8 cellular contexts compared by ENCODE assay signal in the genomic region with DNA sequence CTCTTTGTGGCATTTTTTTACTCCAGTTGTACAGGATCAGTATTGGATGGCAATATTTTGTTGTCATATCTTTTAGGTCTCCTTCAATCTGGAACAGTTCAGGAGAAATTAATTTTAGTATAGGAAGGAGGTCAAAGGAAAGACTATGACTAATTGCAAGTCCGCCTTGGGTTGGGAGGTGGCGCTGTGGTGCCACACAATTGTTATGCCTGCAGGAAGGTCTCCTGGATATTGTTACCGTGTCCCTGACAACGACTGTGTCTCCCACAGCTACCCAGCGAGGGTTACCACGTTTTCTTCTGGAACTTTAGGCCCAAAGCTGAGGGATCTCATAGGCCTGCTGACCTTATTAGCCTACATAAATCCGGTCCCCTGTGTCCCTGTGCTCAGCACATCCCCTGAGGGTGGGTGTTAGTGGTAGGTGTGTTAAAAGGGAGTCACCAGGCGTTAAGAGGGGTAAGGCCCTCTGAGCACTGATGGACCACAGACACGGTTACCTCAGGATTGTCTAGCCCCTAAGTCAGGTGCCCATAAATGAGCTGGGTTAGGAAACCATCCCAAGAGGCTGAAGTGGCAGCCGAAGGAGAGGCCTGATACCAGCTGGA. TPM values are rescaled to one million over a fixed set of nuclear protein-coding genes. Genes with fewer than 3 reads are reported as not detected.
DNase-seq lines count a peak whose midpoint lies in the region; ATAC-seq and TF ChIP-seq lines count a peak whose summit lies in the region.

No MANE protein-coding gene starts in this region.

- POLR2A ChIA-PET in OCI-LY7 (lab: Charles Lee), result interaction anchor here (0.5 kb wide), 1 partner anchor 46 kb away, joined by 3 read pairs; no protein-coding TSS in a partner anchor

- H4K20me1 ChIP-seq in OCI-LY7 (ENCODE audit: insufficient read depth, low read length), result no peaks in the 10 kb centered on the region

- peaks cover 3% of the 10 kb centered on the region in 2 donors for H3K9me3 Mint-ChIP-seq in activated T-cell treated with anti-CD3 and anti-CD28 coated beads, Interleukin-2, amount 50 U/mL, for 72 hours
- no peaks in the 10 kb centered on the region for H3K9me3 Mint-ChIP-seq in osteocyte (ENCODE audit: unreplicated experiment)

- peaks cover 8% of the 10 kb centered on the region for H3K27me3 Mint-ChIP-seq in activated T-cell treated with anti-CD3 and anti-CD28 coated beads, Interleukin-2, amount 50 U/mL, for 72 hours (ENCODE audit: low read depth)
- H3K27me3 Mint-ChIP-seq in osteocyte (ENCODE audit: unreplicated experiment), result no peaks in the 10 kb centered on the region

- CTCF ChIA-PET in OCI-LY7 (lab: Charles Lee; ENCODE audit: unreplicated experiment), result interaction anchor here (0.7 kb wide), 1 partner anchor 363 kb away, joined by 3 read pairs; no protein-coding TSS in a partner anchor

- H2AFZ ChIP-seq in OCI-LY7 (ENCODE audit: low read length), result no peak overlapping the region; the same call in 1 of the 2 replicates

- no peak overlapping the region for H3K4me3 Mint-ChIP-seq in activated T-cell treated with anti-CD3 and anti-CD28 coated beads, Interleukin-2, amount 50 U/mL, for 72 hours
- H3K4me3 Mint-ChIP-seq in osteocyte (ENCODE audit: unreplicated experiment), result no peak overlapping the region

- H3K4me1 Mint-ChIP-seq in activated T-cell treated with anti-CD3 and anti-CD28 coated beads, Interleukin-2, amount 50 U/mL, for 72 hours (ENCODE audit: low read depth), result peaks cover 7% of the 10 kb centered on the region
- peaks cover 17% of the 10 kb centered on the region for H3K4me1 Mint-ChIP-seq in osteocyte (ENCODE audit: unreplicated experiment)

- BruUV-seq in OCI-LY7 (replicated peaks; lab: Mats Ljungman, UMichigan), result no TSS peak

- no peak overlapping the region for H3K27ac ChIP-seq in OCI-LY7 (ENCODE audit: low read depth, low read length, poor library complexity, severe bottlenecking)
- no peak overlapping the region for H3K27ac ChIP-seq in upper lobe of right lung

- H3K4me1 ChIP-seq in OCI-LY7 (ENCODE audit: insufficient read depth, low read length, poor library complexity, severe bottlenecking), result no peaks in the 10 kb centered on the region
- peaks cover 13% of the 10 kb centered on the region for H3K4me1 ChIP-seq in upper lobe of right lung

- ATAC-seq in GM18858 (IDR thresholded peaks at IDR 0.05; ENCODE audit: unreplicated experiment) (peak; percentile 43), upper lobe of right lung (peak; percentile 92)
- ATAC-seq in activated T-cell treated with anti-CD3 and anti-CD28 coated beads, Interleukin-2, amount 50 U/mL, for 72 hours (replicated peaks in 1 of 2), result peak; percentile 57 to 61

- H3K27ac Mint-ChIP-seq in activated T-cell treated with anti-CD3 and anti-CD28 coated beads, Interleukin-2, amount 50 U/mL, for 72 hours, result no peak overlapping the region
- no peak overlapping the region for H3K27ac Mint-ChIP-seq in osteocyte (ENCODE audit: unreplicated experiment)

- no peak overlapping the region for H3K4me2 ChIP-seq in OCI-LY7 (ENCODE audit: low read length)

- intact Hi-C loops in OCI-LY7 (cut with micrococcal nuclease; ENCODE audit: unreplicated experiment) (loop anchor here (1.0 to 10.0 kb wide), 4 partner anchors 357 to 1053 kb away; no protein-coding TSS in a partner anchor), upper lobe of right lung (cut with DNase I) (no loop called here)

- no peaks in the 10 kb centered on the region for H3K79me2 ChIP-seq in OCI-LY7 (ENCODE audit: insufficient read depth, low read depth, low read length)

- peaks cover 0 to 3% of the 10 kb centered on the region in 2 donors for H3K36me3 Mint-ChIP-seq in activated T-cell treated with anti-CD3 and anti-CD28 coated beads, Interleukin-2, amount 50 U/mL, for 72 hours (ENCODE audit: insufficient read depth in 2 of 2)
- no peaks in the 10 kb centered on the region for H3K36me3 Mint-ChIP-seq in osteocyte (ENCODE audit: unreplicated experiment)

- H3K4me3 ChIP-seq in OCI-LY7 (ENCODE audit: low read depth, low read length, poor library complexity, severe bottlenecking), result no peak overlapping the region
- no peak overlapping the region for H3K4me3 ChIP-seq in foreskin fibroblast (ENCODE audit: low read depth in 1 of 2, low read length in 2 of 2)
- no peak overlapping the region for H3K4me3 ChIP-seq in upper lobe of right lung

- no peaks in the 10 kb centered on the region for H3K9me2 ChIP-seq in OCI-LY7 (ENCODE audit: insufficient read depth, low read length)

- no peaks in the 10 kb centered on the region for H3K27me3 ChIP-seq in upper lobe of right lung

- TF ChIP-seq CTCF in AG09319 (IDR thresholded peaks at IDR 0.05; ENCODE audit: low read depth, low read length), result peak; percentile 83
- TF ChIP-seq CTCF in OCI-LY7 (conservative IDR thresholded peaks at IDR 0.05; ENCODE audit: low read length), result peak; percentile 91
- peak; percentile 72 for TF ChIP-seq CTCF in foreskin fibroblast (IDR thresholded peaks at IDR 0.05; ENCODE audit: low read depth, low read length)
- TF ChIP-seq CTCF in osteocyte (IDR thresholded peaks at IDR 0.05), result peak; percentile 87
- TF ChIP-seq CTCF in upper lobe of right lung (IDR thresholded peaks at IDR 0.05), result peak; percentile 76

- H3K9me3 ChIP-seq in OCI-LY7 (ENCODE audit: low read length), result no peaks in the 10 kb centered on the region
- H3K9me3 ChIP-seq in upper lobe of right lung, result no peaks in the 10 kb centered on the region

- H3K36me3 ChIP-seq in OCI-LY7 (ENCODE audit: insufficient read depth, low read length), result no peaks in the 10 kb centered on the region
- H3K36me3 ChIP-seq in upper lobe of right lung, result no peaks in the 10 kb centered on the region

- DNase-seq in AG09319 (ENCODE audit: extremely low read depth, low read depth) (peak; percentile 43), HuH-7.5 (ENCODE audit: low spot score) (peak; percentile 34), OCI-LY7 (ENCODE audit: low spot score) (peak; percentile 51), foreskin fibroblast (peak; percentile 56 to 86), osteocyte (ENCODE audit: extremely low spot score, unreplicated experiment) (peak; percentile 86), upper lobe of right lung (peak; percentile 77)
- DNase-seq in activated T-cell treated with anti-CD3 and anti-CD28 coated beads, Interleukin-2, amount 50 U/mL, for 72 hours, result peak; percentile 49 to 57

RNA-seq across cellular contexts. Expression of a gene that starts 31.5 kb away (rescaled TPM):
- total RNA-seq in OCI-LY7 (2014; rRNA removed; shearing (Covaris generic)), result 0.13 TPM in 1 of 2 replicates, not detected in the other
- total RNA-seq in OCI-LY7 (2022), result not detected in 2 replicates
- not detected for total RNA-seq in activated T-cell treated with anti-CD3 and anti-CD28 coated beads, Interleukin-2, amount 50 U/mL, for 72 hours
- total RNA-seq in osteocyte, result 0.21 and 0.24 TPM in 2 replicates
- 3.2 TPM for total RNA-seq in upper lobe of right lung

Comparison
In these comparisons a context has a peak if more than half of its experiments do, and no peak if none do; other contexts are left out.
1. DNase-seq: peak in every context shown above with its lines; median percentile 86 in osteocyte; 77 in upper lobe of right lung; 71 in foreskin fibroblast; 53 in activated T-cell treated with anti-CD3 and anti-CD28 coated beads, Interleukin-2, amount 50 U/mL, for 72 hours; 51 in OCI-LY7; 43 in AG09319; 34 in HuH-7.5.